ENCODE assay signal across 8 cellular contexts in the genomic region with DNA sequence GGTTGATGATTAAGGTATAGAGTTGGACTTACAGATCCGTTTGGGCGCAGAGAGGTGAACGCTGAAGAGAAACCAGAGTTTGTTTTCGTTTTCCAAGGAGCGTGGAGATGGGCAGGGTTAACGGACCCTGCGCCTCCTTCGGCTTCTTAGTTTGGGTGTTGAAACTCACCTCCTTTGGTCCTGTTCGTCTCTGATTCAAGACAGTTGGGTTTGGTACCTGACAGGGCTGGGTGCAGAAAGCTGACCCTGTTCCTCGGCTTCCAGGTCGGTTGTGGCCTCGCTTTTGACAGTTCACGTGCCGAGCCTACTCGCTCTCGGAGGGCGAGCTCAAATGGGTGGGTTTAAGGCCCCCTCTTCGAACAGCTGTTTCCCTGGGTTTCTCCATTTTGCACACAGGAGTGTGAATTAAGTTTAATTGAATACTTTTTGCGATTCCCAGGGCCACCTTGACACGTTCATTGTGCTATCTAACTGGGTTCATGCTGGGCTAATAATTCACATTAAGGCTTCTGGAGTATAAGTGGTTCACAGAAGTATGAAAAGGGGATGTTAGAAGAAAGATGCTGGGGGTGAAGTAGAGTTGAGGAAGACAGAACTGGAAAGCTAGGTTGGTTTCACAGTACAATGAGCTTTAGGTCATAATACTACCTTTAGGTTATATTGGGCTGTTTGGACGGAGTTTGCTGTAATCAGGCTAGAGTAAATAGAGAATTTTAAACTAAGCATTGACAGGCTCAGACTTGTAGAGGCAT. TPM values are rescaled to one million over a fixed set of nuclear protein-coding genes. Genes with fewer than 3 reads are reported as not detected.
DNase-seq lines count a peak whose midpoint lies in the region; ATAC-seq lines count a peak whose summit lies in the region.

No MANE protein-coding gene starts in this region.

- H3K27me3 ChIP-seq in HUES6 (ENCODE audit: control insufficient read depth, insufficient read depth, low read length) (no peaks in the 10 kb centered on the region), iPS-15b (ENCODE audit: control insufficient read depth, insufficient read depth, low read length) (no peaks in the 10 kb centered on the region)

- H3K36me3 Mint-ChIP-seq in activated T-cell treated with anti-CD3 and anti-CD28 coated beads, Interleukin-2, amount 50 U/mL, for 4 hours (ENCODE audit: insufficient read depth) = peaks cover 10% of the 10 kb centered on the region

- H3K27me3 Mint-ChIP-seq in activated T-cell treated with anti-CD3 and anti-CD28 coated beads, Interleukin-2, amount 50 U/mL, for 4 hours (ENCODE audit: low read depth) = no peaks in the 10 kb centered on the region

- peak; percentile 8 to 11 for ATAC-seq in activated T-cell treated with anti-CD3 and anti-CD28 coated beads, Interleukin-2, amount 50 U/mL, for 4 hours
- no peak for ATAC-seq in GM19467 (IDR thresholded peaks at IDR 0.05; ENCODE audit: unreplicated experiment)

- H3K36me3 ChIP-seq in HUES6 (ENCODE audit: control insufficient read depth, insufficient read depth, low read length) = peaks cover 11% of the 10 kb centered on the region
- H3K36me3 ChIP-seq in iPS-15b (ENCODE audit: control insufficient read depth, insufficient read depth, low read length) = no peaks in the 10 kb centered on the region

- H3K27ac ChIP-seq in HUES6 (ENCODE audit: low read depth, low read length) = no peak overlapping the region; the same call in 1 of the 2 replicates

- no peak for DNase-seq in activated T-cell treated with anti-CD3 and anti-CD28 coated beads, Interleukin-2, amount 50 U/mL, for 4 hours
- no peak for DNase-seq in activated T-cell treated with anti-CD3 and anti-CD28 coated beads, Interleukin-2, amount 50 U/mL, for 48 hours
- peak; percentile 62 for DNase-seq in activated CD8-positive, alpha-beta memory T cell treated with anti-CD3 and anti-CD28 coated beads, Interleukin-2, amount 50 U/mL, for 48 hours
- DNase-seq in stimulated activated CD8-positive, alpha-beta memory T cell treated with anti-CD3 and anti-CD28 coated beads, Interleukin-7, amount 100 ng/mL, for 24 hours (ENCODE audit: low read depth) = peak; percentile 4
- no peak for DNase-seq in NCI-H1436 treated with DMSO at 0.1 percent for 48 hours (lab: John Stamatoyannopoulos, UW)

- H3K4me3 Mint-ChIP-seq in activated T-cell treated with anti-CD3 and anti-CD28 coated beads, Interleukin-2, amount 50 U/mL, for 4 hours = no peak overlapping the region

- peak overlapping the region; percentile 71 for H3K9ac ChIP-seq in HUES6 (ENCODE audit: low read length)
- H3K9ac ChIP-seq in iPS-15b (ENCODE audit: low read depth, low read length) = peak overlapping the region; percentile 76

- H3K4me1 Mint-ChIP-seq in activated T-cell treated with anti-CD3 and anti-CD28 coated beads, Interleukin-2, amount 50 U/mL, for 4 hours (ENCODE audit: low read depth) = peaks cover 32% of the 10 kb centered on the region

- peak overlapping the region; percentile 82 for H3K4me3 ChIP-seq in HUES6 (ENCODE audit: low read depth, low read length)
- peak overlapping the region; percentile 87 for H3K4me3 ChIP-seq in iPS-15b (ENCODE audit: low read depth, low read length)

- H3K9me3 Mint-ChIP-seq in activated T-cell treated with anti-CD3 and anti-CD28 coated beads, Interleukin-2, amount 50 U/mL, for 4 hours = no peaks in the 10 kb centered on the region

- no peaks in the 10 kb centered on the region for H3K9me3 ChIP-seq in HUES6 (ENCODE audit: control insufficient read depth, insufficient read depth, low read depth, low read length)
- H3K9me3 ChIP-seq in iPS-15b (ENCODE audit: control insufficient read depth, insufficient read depth, low read length) = no peaks in the 10 kb centered on the region

- H3K4me1 ChIP-seq in HUES6 (ENCODE audit: control insufficient read depth, insufficient read depth, low read length) (peaks cover 6% of the 10 kb centered on the region; the same call in 1 of the 2 replicates), iPS-15b (ENCODE audit: control insufficient read depth, insufficient read depth, low read length) (peaks cover 13% of the 10 kb centered on the region)

RNA-seq across cellular contexts. Expression of gene USPL1, which starts 0.6 kb away (rescaled TPM):
- 10 to 100 TPM; 12.9 to 13.7 (median 13.3) TPM for total RNA-seq in activated T-cell treated with anti-CD3 and anti-CD28 coated beads, Interleukin-2, amount 50 U/mL, for 4 hours

Comparison
In these comparisons a context has a peak if more than half of its experiments do, and no peak if none do; other contexts are left out.
1. DNase-seq: peak in activated CD8-positive, alpha-beta memory T cell treated with anti-CD3 and anti-CD28 coated beads, Interleukin-2, amount 50 U/mL, for 48 hours (single experiment) and stimulated activated CD8-positive, alpha-beta memory T cell treated with anti-CD3 and anti-CD28 coated beads, Interleukin-7, amount 100 ng/mL, for 24 hours (single experiment); none in activated T-cell treated with anti-CD3 and anti-CD28 coated beads, Interleukin-2, amount 50 U/mL, for 4 hours (single experiment), activated T-cell treated with anti-CD3 and anti-CD28 coated beads, Interleukin-2, amount 50 U/mL, for 48 hours (0 of 2) and NCI-H1436 treated with DMSO at 0.1 percent for 48 hours (single experiment).